Comparison of ENCODE assay signal across 10 cellular contexts in the genomic region with DNA sequence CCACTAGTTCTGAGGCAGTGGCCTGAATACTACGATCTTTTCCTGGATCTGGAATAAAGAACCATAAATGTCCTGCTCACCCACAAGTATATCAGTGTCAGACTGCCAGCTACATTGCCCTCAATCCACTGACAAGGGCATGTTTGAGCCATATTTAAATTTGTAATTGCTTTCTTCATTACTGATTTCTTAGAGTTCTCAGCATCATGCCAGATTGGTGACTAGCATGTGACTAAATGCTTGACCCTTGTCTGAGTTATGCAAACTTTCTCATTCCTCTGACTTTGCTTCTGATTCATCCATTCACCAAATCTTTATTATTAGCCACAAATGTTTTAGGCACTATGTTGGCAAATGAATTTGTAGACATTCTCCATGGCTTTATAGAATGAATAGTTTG.
DNase-seq lines count a peak whose midpoint lies in the region; TF ChIP-seq lines count a peak whose summit lies in the region.
"Had no signal": no experiment of that assay in that cellular context is flagged by ENCODE, and none has a peak within 500 bp of the region (broad histone marks: within the 10 kb centered on the region; RNA-seq: fewer than 3 reads in every experiment).

No MANE protein-coding gene starts in this region.

- no peaks in the 10 kb centered on the region for H3K23me2 ChIP-seq in H9 (ENCODE audit: insufficient read length, low read depth, low read length, poor library complexity, severe bottlenecking)

- H3F3A ChIP-seq in GM23248 (ENCODE audit: insufficient read depth) = peaks cover 15% of the 10 kb centered on the region

- H3K9me3 Mint-ChIP-seq in H9 = no peaks in the 10 kb centered on the region

- WGBS in GM23248 (ENCODE audit: low coverage in 1 of 2, low lambda C conversion rate in 2 of 2, missing lambda C conversion rate in 2 of 2), 2 experiments = 4 to 7% methylated on average over 1 of the region's 1 CpG
- no CpG with 5 or more reads among the region's 1 CpG for WGBS in H9 (ENCODE audit: extremely low coverage, insufficient read length, low lambda C conversion rate)

- no peaks in the 10 kb centered on the region for H3K79me2 ChIP-seq in GM23248 (ENCODE audit: insufficient read depth)
- no peaks in the 10 kb centered on the region for H3K79me2 ChIP-seq in H9 (ENCODE audit: insufficient read depth, low read length)

- no peak for TF ChIP-seq CTCF in H9 (conservative IDR thresholded peaks at IDR 0.05)

- H3K4me3 ChIP-seq in GM23248 (peak overlapping the region; percentile 19; the same call in 1 of the 2 replicates), adipocyte (ENCODE audit: low read length) (peak overlapping the region; percentile 51)

- H3K79me1 ChIP-seq in H9 (ENCODE audit: insufficient read depth, low read depth, low read length, poor library complexity, severe bottlenecking) = no peaks in the 10 kb centered on the region

- no peak overlapping the region for H2AK5ac ChIP-seq in H9 (ENCODE audit: insufficient read length, low read length)

- no peak overlapping the region for H4K8ac ChIP-seq in H9 (replicated peaks; ENCODE audit: insufficient read length, low read depth, low read length)

- no peak overlapping the region for H2BK120ac ChIP-seq in H9 (ENCODE audit: low read depth, low read length, poor library complexity, severe bottlenecking)

- H2BK15ac ChIP-seq in H9 (ENCODE audit: low read depth, low read length) = no peak overlapping the region

- no peak overlapping the region for H3K23ac ChIP-seq in H9 (ENCODE audit: insufficient read length, low read depth, low read length)

- H4K20me1 ChIP-seq in GM23248 (ENCODE audit: insufficient read depth) = no peaks in the 10 kb centered on the region
- no peaks in the 10 kb centered on the region for H4K20me1 ChIP-seq in H9 (ENCODE audit: control insufficient read depth, insufficient read depth, insufficient read length)

- H3K27me3 ChIP-seq in GM23248 (replicated peaks; ENCODE audit: insufficient read depth) (no peaks in the 10 kb centered on the region), adipocyte (replicated peaks; ENCODE audit: control insufficient read depth, insufficient read depth, low read length) (no peaks in the 10 kb centered on the region), H9 (ENCODE audit: insufficient read depth, low read length) (no peaks in the 10 kb centered on the region)

- H3K9ac ChIP-seq in GM23248 (peak overlapping the region; percentile 48), adipocyte (ENCODE audit: low read length) (no peak overlapping the region), H9 (ENCODE audit: extremely low read depth, insufficient read length, low read length) (no peak overlapping the region)

- peaks cover 9 to 10% of the 10 kb centered on the region in 2 experiments for H3K4me1 Mint-ChIP-seq in H9
- H3K4me1 Mint-ChIP-seq: naive B cell had no signal

- H3K27ac ChIP-seq in GM23248 = peak overlapping the region; percentile 81
- H3K27ac ChIP-seq in H9 (ENCODE audit: insufficient read length, low read depth, low read length) = no peak overlapping the region

- H3K14ac ChIP-seq in H9 (ENCODE audit: insufficient read depth, low read length) = no peak overlapping the region

- H3K36me3 Mint-ChIP-seq in H9 (ENCODE audit: insufficient read depth in 1 of 3, low read depth in 3 of 3) = no peaks in the 10 kb centered on the region

- in situ Hi-C loops in GM23248 (cut with MboI) = no loop called here

- no peak overlapping the region for H3K18ac ChIP-seq in H9 (ENCODE audit: insufficient read length, low read depth, low read length)

- H2BK12ac ChIP-seq in H9 (ENCODE audit: insufficient read length, low read depth, low read length) = no peak overlapping the region

- H3K9me3 ChIP-seq in GM23248 (ENCODE audit: low read depth) = no peaks in the 10 kb centered on the region
- H3K9me3 ChIP-seq in adipocyte (ENCODE audit: control insufficient read depth, low read length) = peaks cover 3% of the 10 kb centered on the region
- H3K9me3 ChIP-seq in H9 (ENCODE audit: control insufficient read depth, low read depth, low read length) = no peaks in the 10 kb centered on the region

- H3K4me1 ChIP-seq in GM23248 (ENCODE audit: insufficient read depth) (peaks cover 29% of the 10 kb centered on the region), adipocyte (ENCODE audit: control insufficient read depth, insufficient read depth, low read length) (peaks cover 18% of the 10 kb centered on the region), H9 (ENCODE audit: insufficient read depth, low read length) (peaks cover 3% of the 10 kb centered on the region; the same call in 1 of the 2 replicates)

- no peak overlapping the region for H3K4me3 Mint-ChIP-seq in H9
- H3K4me3 Mint-ChIP-seq: naive B cell had no signal

- no peak overlapping the region for H3K56ac ChIP-seq in H9 (ENCODE audit: insufficient read length, low read depth, low read length)

- H2BK20ac ChIP-seq in H9 (ENCODE audit: low read depth, low read length, poor library complexity, severe bottlenecking) = no peak overlapping the region

- peak overlapping the region; percentile 78 for H3K4me2 ChIP-seq in GM23248 (ENCODE audit: unreplicated experiment)
- no peak overlapping the region for H3K4me2 ChIP-seq in H9 (ENCODE audit: insufficient read depth, insufficient read length, low read length)

- H3K4ac ChIP-seq in H9 (ENCODE audit: low read depth, low read length) = no peak overlapping the region

- H4K91ac ChIP-seq in H9 (ENCODE audit: insufficient read length, low read depth, low read length) = no peak overlapping the region

- peak; percentile 93 for DNase-seq in GM23248
- DNase-seq in adipocyte (ENCODE audit: low read depth) = peak; percentile 77
- peak; percentile 39 for DNase-seq in glomerular visceral epithelial cell (ENCODE audit: extremely low spot score)
- peak; percentile 71 for DNase-seq in stromal cell of bone marrow (ENCODE audit: low read depth)
- DNase-seq in NK-92 (lab: John Stamatoyannopoulos, UW; ENCODE audit: unreplicated experiment) = no peak
- DNase-seq in H9 = no peak
- no peak for DNase-seq in SHP77 treated with DMSO at 0.1 percent for 48 hours (lab: John Stamatoyannopoulos, UW)
- DNase-seq: effector CD4-positive, alpha-beta T cell; naive B cell; NCI-H2107 had no signal

- no peak overlapping the region for H2BK5ac ChIP-seq in H9 (ENCODE audit: insufficient read length, low read length)

- H3K36me3 ChIP-seq in GM23248 (ENCODE audit: low read depth) = no peaks in the 10 kb centered on the region
- H3K36me3 ChIP-seq in adipocyte (ENCODE audit: control insufficient read depth, insufficient read depth, low read length, severe bottlenecking) = no peaks in the 10 kb centered on the region

- H3K9me2 ChIP-seq in GM23248 (ENCODE audit: insufficient read depth) = no peaks in the 10 kb centered on the region

- no peak overlapping the region for H4K5ac ChIP-seq in H9 (ENCODE audit: insufficient read length, low read depth, low read length)

- no peak overlapping the region for H3T11ph ChIP-seq in H9 (ENCODE audit: low read length)

- no peaks in the 10 kb centered on the region for H3K27me3 Mint-ChIP-seq in H9 (ENCODE audit: low read depth)

- H3K27ac Mint-ChIP-seq in H9 = no peak overlapping the region

- H2AFZ ChIP-seq in GM23248 = no peak overlapping the region
- H2AFZ ChIP-seq in H9 (ENCODE audit: low read length) = no peak overlapping the region

Comparison
In these comparisons a context has a peak if more than half of its experiments do, and no peak if none do; other contexts are left out.
1. DNase-seq: peak in GM23248 (single experiment), adipocyte (single experiment), glomerular visceral epithelial cell (single experiment) and stromal cell of bone marrow (single experiment); none in NK-92 (single experiment), H9 (single experiment) and SHP77 treated with DMSO at 0.1 percent for 48 hours (single experiment).